Comparison of ENCODE assay signal across 9 cellular contexts in the genomic region with DNA sequence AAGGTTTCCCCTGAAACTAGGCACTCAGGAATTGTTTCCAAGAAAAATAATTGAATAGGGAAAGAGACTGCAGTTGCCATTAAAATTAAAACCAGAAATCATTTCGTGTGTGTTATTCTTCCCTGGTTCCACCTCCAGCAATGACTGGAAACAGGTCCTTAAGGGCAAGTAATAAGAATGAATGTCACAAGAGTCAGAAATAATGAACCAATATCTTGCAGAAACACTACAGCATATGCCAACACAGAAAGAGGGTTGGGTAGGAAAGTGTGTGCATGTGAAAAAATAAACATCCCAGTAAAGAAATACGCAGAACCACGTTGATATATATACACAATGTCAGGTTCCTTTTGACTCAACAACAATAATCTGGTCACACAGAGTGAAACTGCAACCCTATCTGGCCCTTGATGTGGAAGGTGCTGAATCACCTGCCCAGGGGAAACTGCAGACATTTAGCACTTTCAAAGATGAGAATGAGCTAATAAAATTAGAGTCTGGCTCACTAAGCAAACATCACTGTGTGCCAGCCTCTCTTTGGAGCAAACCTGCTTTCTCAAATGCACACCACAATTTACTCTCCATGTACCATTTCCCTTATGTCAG. TPM values are rescaled to one million over a fixed set of nuclear protein-coding genes. Genes with fewer than 3 reads are reported as not detected.
DNase-seq lines count a peak whose midpoint lies in the region; ATAC-seq and TF ChIP-seq lines count a peak whose summit lies in the region.
"Had no signal": no experiment of that assay in that cellular context is flagged by ENCODE, and none has a peak within 500 bp of the region (broad histone marks: within the 10 kb centered on the region; RNA-seq: fewer than 3 reads in every experiment).

No MANE protein-coding gene starts in this region.

- DNase-seq in activated CD8-positive, alpha-beta T cell treated with anti-CD3 and anti-CD28 coated beads for 36 hours = peak; percentile 61
- DNase-seq in CD8-positive, alpha-beta memory T cell = no peak
- no peak for DNase-seq in NCI-H526 (lab: John Stamatoyannopoulos, UW)
- no peak for DNase-seq in heart left ventricle
- no peak for DNase-seq in heart right ventricle

- TF ChIP-seq CTCF in activated CD8-positive, alpha-beta T cell treated with anti-CD3 and anti-CD28 coated beads for 36 hours (IDR thresholded peaks at IDR 0.05) = no peak
- no peak for TF ChIP-seq CTCF in heart left ventricle (IDR thresholded peaks at IDR 0.05)
- no peak for TF ChIP-seq CTCF in heart right ventricle (IDR thresholded peaks at IDR 0.05)

- no peak overlapping the region for H3K4me3 ChIP-seq in CD8-positive, alpha-beta memory T cell (ENCODE audit: low read length)
- no peak overlapping the region for H3K4me3 ChIP-seq in heart left ventricle
- H3K4me3 ChIP-seq in heart right ventricle = no peak overlapping the region
- H3K4me3 ChIP-seq: skin epidermis had no signal

- CTCF ChIA-PET in activated CD8-positive, alpha-beta T cell treated with anti-CD3 and anti-CD28 coated beads for 36 hours (lab: Charles Lee) = interaction anchor here (0.8 to 1.4 kb wide), 4 partner anchors 9 to 753 kb away, joined by 3 read pairs; no protein-coding TSS in a partner anchor
- CTCF ChIA-PET in CD8-positive, alpha-beta memory T cell (lab: Charles Lee) = interaction anchor here (0.9 to 3.0 kb wide), 6 partner anchors 9 to 824 kb away, joined by 3 to 17 read pairs (median 3); no protein-coding TSS in a partner anchor

- 82 to 88% (median 85%) methylated on average over 3 of the region's 3 CpGs for WGBS in heart left ventricle, 4 donors
- WGBS in heart right ventricle, 2 donors = 87% methylated on average over 3 of the region's 3 CpGs

- H3K27ac Mint-ChIP-seq in activated CD8-positive, alpha-beta T cell treated with anti-CD3 and anti-CD28 coated beads for 36 hours = no peak overlapping the region
- H3K27ac Mint-ChIP-seq in CD8-positive, alpha-beta memory T cell = peak overlapping the region in 1 of 8 donors; percentile 15

- peaks cover 13% of the 10 kb centered on the region for H3K4me1 ChIP-seq in CD8-positive, alpha-beta memory T cell (ENCODE audit: insufficient read depth, low read length)
- H3K4me1 ChIP-seq in heart left ventricle (peaks cover 0 to 12% (median 3%) of the 10 kb centered on the region in 12 donors), heart right ventricle (peaks cover 0 to 13% (median 6%) of the 10 kb centered on the region in 9 donors)

- H3K9me3 ChIP-seq in CD8-positive, alpha-beta memory T cell (ENCODE audit: low read length) = no peaks in the 10 kb centered on the region
- H3K9me3 ChIP-seq in heart left ventricle (no peaks in the 10 kb centered on the region), heart right ventricle (no peaks in the 10 kb centered on the region)

- no peak overlapping the region for H3K4me3 Mint-ChIP-seq in activated CD8-positive, alpha-beta T cell treated with anti-CD3 and anti-CD28 coated beads for 36 hours
- H3K4me3 Mint-ChIP-seq in CD8-positive, alpha-beta memory T cell = no peak overlapping the region

- no peak for TF ChIP-seq POLR2A in heart left ventricle (IDR thresholded peaks at IDR 0.05)

- no peaks in the 10 kb centered on the region for H3K36me3 Mint-ChIP-seq in activated CD8-positive, alpha-beta T cell treated with anti-CD3 and anti-CD28 coated beads for 36 hours (ENCODE audit: low read depth)
- H3K36me3 Mint-ChIP-seq in CD8-positive, alpha-beta memory T cell = no peaks in the 10 kb centered on the region

- no peaks in the 10 kb centered on the region for H3K27me3 Mint-ChIP-seq in activated CD8-positive, alpha-beta T cell treated with anti-CD3 and anti-CD28 coated beads for 36 hours
- no peaks in the 10 kb centered on the region for H3K27me3 Mint-ChIP-seq in CD8-positive, alpha-beta memory T cell

- H3K36me3 ChIP-seq in CD8-positive, alpha-beta memory T cell (ENCODE audit: insufficient read depth, low read length) = no peaks in the 10 kb centered on the region
- H3K36me3 ChIP-seq in heart left ventricle = no peaks in the 10 kb centered on the region
- H3K36me3 ChIP-seq in heart right ventricle = no peaks in the 10 kb centered on the region

- POLR2A ChIA-PET in activated CD8-positive, alpha-beta T cell treated with anti-CD3 and anti-CD28 coated beads for 36 hours (lab: Charles Lee) = interaction anchor here (1.2 to 1.7 kb wide), 2 partner anchors 10 to 426 kb away, joined by 4 to 5 read pairs; no protein-coding TSS in a partner anchor
- POLR2A ChIA-PET in CD8-positive, alpha-beta memory T cell (lab: Charles Lee) = interaction anchor here (1.3 kb wide), 1 partner anchor 422 kb away, joined by 3 read pairs; no protein-coding TSS in a partner anchor

- ATAC-seq in GM18502 (IDR thresholded peaks at IDR 0.05; ENCODE audit: poor library complexity, unreplicated experiment) (peak; percentile 92), GM21515 (IDR thresholded peaks at IDR 0.05; ENCODE audit: unreplicated experiment) (peak; percentile 88), HG03575 (IDR thresholded peaks at IDR 0.05; ENCODE audit: extremely low read depth, insufficient number of reproducible peaks, low FRiP score, unreplicated experiment) (peak; percentile 85), heart left ventricle (no peak), heart right ventricle (no peak)
- peak; percentile 76 for ATAC-seq in activated CD8-positive, alpha-beta T cell treated with anti-CD3 and anti-CD28 coated beads for 36 hours

- no peaks in the 10 kb centered on the region for H3K9me3 Mint-ChIP-seq in activated CD8-positive, alpha-beta T cell treated with anti-CD3 and anti-CD28 coated beads for 36 hours
- no peaks in the 10 kb centered on the region for H3K9me3 Mint-ChIP-seq in CD8-positive, alpha-beta memory T cell

- intact Hi-C loops in activated CD8-positive, alpha-beta T cell treated with anti-CD3 and anti-CD28 coated beads for 36 hours (cut with micrococcal nuclease) = loop anchor here (5.0 to 10.0 kb wide), 5 partner anchors 132 to 902 kb away; no protein-coding TSS in a partner anchor
- intact Hi-C loops in heart left ventricle (cut with DNase I) = loop anchor here (5.0 to 10.0 kb wide), 13 partner anchors 122 to 1112 kb away; a partner anchor contains a TSS
- intact Hi-C loops in heart right ventricle (cut with DNase I) = loop anchor here (5.0 to 10.0 kb wide), 20 partner anchors 122 to 905 kb away; a partner anchor contains a TSS

- peaks cover 17% of the 10 kb centered on the region for H3K4me1 Mint-ChIP-seq in activated CD8-positive, alpha-beta T cell treated with anti-CD3 and anti-CD28 coated beads for 36 hours (ENCODE audit: low read depth)
- peaks cover 8 to 19% (median 10%) of the 10 kb centered on the region in 3 donors for H3K4me1 Mint-ChIP-seq in CD8-positive, alpha-beta memory T cell

- H3K27ac ChIP-seq in CD8-positive, alpha-beta memory T cell (ENCODE audit: low read depth, low read length) = no peak overlapping the region
- H3K27ac ChIP-seq in heart left ventricle (no peak overlapping the region), heart right ventricle (no peak overlapping the region)
- H3K27ac ChIP-seq: skin epidermis had no signal

- no peaks in the 10 kb centered on the region for H3K27me3 ChIP-seq in CD8-positive, alpha-beta memory T cell (ENCODE audit: insufficient read depth, low read length, poor library complexity, severe bottlenecking)
- H3K27me3 ChIP-seq in heart left ventricle = no peaks in the 10 kb centered on the region
- no peaks in the 10 kb centered on the region for H3K27me3 ChIP-seq in heart right ventricle

RNA-seq across cellular contexts. Expression of a gene that starts 15.1 kb away (rescaled TPM):
- not detected for total RNA-seq in activated CD8-positive, alpha-beta T cell treated with anti-CD3 and anti-CD28 coated beads for 36 hours
- not detected for total RNA-seq in CD8-positive, alpha-beta memory T cell
- polyA plus RNA-seq in CD8-positive, alpha-beta memory T cell = not detected
- not detected for total RNA-seq in heart left ventricle
- not detected for polyA plus RNA-seq in heart left ventricle
- total RNA-seq in heart right ventricle = not detected
- not detected for polyA plus RNA-seq in heart right ventricle

Comparison
In these comparisons a context has a peak if more than half of its experiments do, and no peak if none do; other contexts are left out.
1. ATAC-seq: peak in GM18502 (single experiment), GM21515 (single experiment), HG03575 (single experiment) and activated CD8-positive, alpha-beta T cell treated with anti-CD3 and anti-CD28 coated beads for 36 hours (single experiment); none in heart left ventricle (0 of 4) and heart right ventricle (0 of 8).